ENCODE assay signal across 9 cellular contexts in the genomic region with DNA sequence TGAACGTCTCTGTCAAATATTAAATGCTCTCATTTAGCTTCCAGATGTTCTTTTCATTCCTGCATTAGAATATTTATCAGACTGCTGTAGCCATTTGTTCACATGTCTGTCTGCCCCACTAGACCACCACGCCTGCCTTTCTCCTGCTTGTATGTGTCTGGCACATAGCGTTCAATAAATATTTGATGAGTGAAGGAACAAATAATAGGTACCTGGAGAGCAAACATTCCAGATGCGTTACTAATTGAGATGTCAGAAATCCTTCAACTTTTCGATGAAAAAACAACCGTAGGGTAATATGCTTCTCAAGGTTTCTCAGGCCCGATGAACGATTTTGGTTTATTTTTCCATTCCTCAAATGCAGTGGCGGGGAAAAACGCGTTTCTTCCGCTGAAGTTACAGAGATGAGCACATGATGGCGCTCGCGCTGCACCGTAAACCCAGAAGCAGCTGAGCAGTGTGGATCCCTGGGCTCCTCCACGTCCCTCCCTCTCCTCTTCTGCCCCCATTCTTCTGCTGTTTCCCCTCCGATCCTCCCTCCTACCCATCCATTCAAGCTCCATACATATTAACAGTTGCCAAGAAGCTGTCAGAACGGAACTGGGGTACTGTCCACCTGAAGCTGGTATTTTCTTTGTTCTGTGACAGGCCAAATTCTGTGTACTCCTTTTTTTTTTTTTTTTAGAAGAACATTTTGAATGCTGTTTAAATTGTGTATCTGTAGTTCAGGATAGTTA.
DNase-seq lines count a peak whose midpoint lies in the region; ATAC-seq and TF ChIP-seq lines count a peak whose summit lies in the region.
"Had no signal": no experiment of that assay in that cellular context is flagged by ENCODE, and none has a peak within 500 bp of the region (broad histone marks: within the 10 kb centered on the region; RNA-seq: fewer than 3 reads in every experiment).

No MANE protein-coding gene starts in this region.

- H3K4me1 ChIP-seq in aorta (ENCODE audit: control insufficient read depth in 1 of 2, insufficient read depth in 2 of 2, low read length in 2 of 2), result no peaks in the 10 kb centered on the region
- H3K4me1 ChIP-seq: BLaER1 had no signal

- POLR2A ChIA-PET in activated CD4-positive, alpha-beta T cell treated with anti-CD3 and anti-CD28 coated beads for 36 hours (lab: Charles Lee), result no interaction called here

- peak; percentile 89 for TF ChIP-seq CTCF in LNCAP (IDR thresholded peaks at IDR 0.05)

- H3K4me3 ChIP-seq in aorta (ENCODE audit: low read length in 2 of 2), result no peak overlapping the region
- H3K4me3 ChIP-seq: BLaER1 had no signal

- CTCF ChIA-PET in activated CD4-positive, alpha-beta T cell treated with anti-CD3 and anti-CD28 coated beads for 36 hours (lab: Charles Lee), result interaction anchor here (0.9 kb wide), 1 partner anchor 22 kb away, joined by 11 read pairs; no protein-coding TSS in a partner anchor

- H3K27me3 Mint-ChIP-seq in activated CD4-positive, alpha-beta T cell treated with anti-CD3 and anti-CD28 coated beads for 36 hours, result no peaks in the 10 kb centered on the region

- H3K36me3 Mint-ChIP-seq in activated CD4-positive, alpha-beta T cell treated with anti-CD3 and anti-CD28 coated beads for 36 hours (ENCODE audit: low read depth), result no peaks in the 10 kb centered on the region

- no peaks in the 10 kb centered on the region for H3K36me3 ChIP-seq in aorta (ENCODE audit: control insufficient read depth in 1 of 2, insufficient read depth in 2 of 2, low read length in 1 of 2)
- H3K36me3 ChIP-seq: BLaER1 had no signal

- no peak overlapping the region for H3K27ac Mint-ChIP-seq in activated CD4-positive, alpha-beta T cell treated with anti-CD3 and anti-CD28 coated beads for 36 hours

- no peaks in the 10 kb centered on the region for H3K9me3 ChIP-seq in aorta (ENCODE audit: control insufficient read depth, low read length)
- H3K9me3 ChIP-seq: BLaER1 had no signal

- DNase-seq in activated CD4-positive, alpha-beta T cell treated with anti-CD3 and anti-CD28 coated beads for 36 hours, result peak; percentile 39
- no peak for DNase-seq in activated CD4-positive, alpha-beta T cell treated with anti-CD3 and anti-CD28 coated beads for 4 hours
- DNase-seq in RKO (ENCODE audit: low spot score) (peak; percentile 60), epidermal melanocyte (ENCODE audit: insufficient read length, low spot score) (peak; percentile 83), middle frontal gyrus (ENCODE audit: extremely low spot score, low spot score) (peak; percentile 76), aorta (peak; percentile 69 to 83)

- intact Hi-C loops in activated CD4-positive, alpha-beta T cell treated with anti-CD3 and anti-CD28 coated beads for 36 hours (cut with DNase I, micrococcal nuclease), result loop anchor here in 1 of 2 experiments (5.0 to 10.0 kb wide), 2 partner anchors 1318 to 1391 kb away; no protein-coding TSS in a partner anchor
- intact Hi-C loops in aorta (cut with DNase I), result loop anchor here (2.0 to 10.0 kb wide), 3 partner anchors 55 to 1401 kb away; no protein-coding TSS in a partner anchor

- no peak overlapping the region for H3K27ac ChIP-seq in aorta (ENCODE audit: low read depth in 1 of 2, low read length in 2 of 2)
- H3K27ac ChIP-seq: BLaER1 had no signal

- no peaks in the 10 kb centered on the region for H3K27me3 ChIP-seq in aorta (ENCODE audit: control insufficient read depth in 1 of 2, insufficient read depth in 2 of 2, low read length in 1 of 2)
- H3K27me3 ChIP-seq: BLaER1 had no signal

- H3K4me3 Mint-ChIP-seq in activated CD4-positive, alpha-beta T cell treated with anti-CD3 and anti-CD28 coated beads for 36 hours, result no peak overlapping the region

- no peak for ATAC-seq in activated CD4-positive, alpha-beta T cell treated with anti-CD3 and anti-CD28 coated beads for 36 hours
- peak; percentile 91 for ATAC-seq in aorta (ENCODE audit: low FRiP score)
- ATAC-seq in HG02970 (IDR thresholded peaks at IDR 0.05; ENCODE audit: low FRiP score, unreplicated experiment), result no peak

- no peaks in the 10 kb centered on the region for H3K4me1 Mint-ChIP-seq in activated CD4-positive, alpha-beta T cell treated with anti-CD3 and anti-CD28 coated beads for 36 hours

- H3K9me3 Mint-ChIP-seq in activated CD4-positive, alpha-beta T cell treated with anti-CD3 and anti-CD28 coated beads for 36 hours (ENCODE audit: low read depth), result peaks cover 6% of the 10 kb centered on the region

- whole genome bisulfite sequencing in aorta, 2 donors, result 8 to 9% methylated on average over 19 of the region's 19 CpGs

Comparison
In these comparisons a context has a peak if more than half of its experiments do, and no peak if none do; other contexts are left out.
1. DNase-seq: peak in activated CD4-positive, alpha-beta T cell treated with anti-CD3 and anti-CD28 coated beads for 36 hours (single experiment), RKO (single experiment), epidermal melanocyte (single experiment), middle frontal gyrus (single experiment) and aorta (2 of 2); none in activated CD4-positive, alpha-beta T cell treated with anti-CD3 and anti-CD28 coated beads for 4 hours (0 of 2).